1 cellular context compared by ENCODE assay signal in the genomic region with DNA sequence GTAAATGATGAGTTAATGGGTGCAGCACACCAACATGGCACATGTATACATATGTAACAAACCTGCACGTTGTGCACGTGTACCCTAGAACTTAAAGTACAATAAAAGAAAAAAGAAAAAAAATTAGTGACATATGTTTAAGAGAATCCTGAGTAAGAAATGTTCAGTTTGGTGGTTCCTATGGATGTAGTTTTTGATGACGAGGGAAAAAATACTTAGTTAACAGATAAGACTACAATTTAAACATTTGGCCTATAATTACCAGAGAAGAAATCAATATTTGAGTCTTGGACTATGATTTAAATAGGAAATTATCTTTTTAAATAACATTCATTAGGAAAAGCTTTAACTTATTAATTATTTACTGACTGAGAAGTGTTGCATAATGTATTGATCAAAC.
TF ChIP-seq lines count a peak whose summit lies in the region.

No MANE protein-coding gene starts in this region.

TF ChIP-seq in IMR-90, 13 proteins besides CTCF, POLR2A, EP300 and RAD21 (continued from another document):
- TF ChIP-seq CEBPB (IDR thresholded peaks at IDR 0.05; ENCODE audit: low read depth, low read length) (no peak), MXI1 (IDR thresholded peaks at IDR 0.05; ENCODE audit: borderline replicate concordance, low read depth, low read length) (no peak)
